ENCODE assay signal across 9 cellular contexts in genomic region chr2:50746526-50746925, GRCh38.
A peak's percentile ranks its signal among the peaks of the same experiment; 100 is the strongest.
DNase-seq lines count a peak whose midpoint lies in the region; ATAC-seq and TF ChIP-seq lines count a peak whose summit lies in the region.
"Had no signal": no experiment of that assay in that cellular context is flagged by ENCODE, and none has a peak within 500 bp of the region (broad histone marks: within the 10 kb centered on the region; RNA-seq: fewer than 3 reads in every experiment).

No MANE protein-coding gene starts in this region.

- DNase-seq in NCI-H82 (lab: John Stamatoyannopoulos, UW) (peak; percentile 73), NCI-H82 treated with DMSO at 0.1 percent for 48 hours (lab: John Stamatoyannopoulos, UW; ENCODE audit: unreplicated experiment) (no peak), kidney glomerular epithelial cell (lab: John Stamatoyannopoulos, UW) (peak; percentile 13), C1 segment of cervical spinal cord (lab: John Stamatoyannopoulos, UW) (no peak), natural killer cell (no peak)
- no peak for DNase-seq in effector memory CD8-positive, alpha-beta T cell

- H3K27me3 Mint-ChIP-seq in natural killer cell (ENCODE audit: low read depth in 2 of 2): no peaks in the 10 kb centered on the region
- H3K27me3 Mint-ChIP-seq in effector memory CD8-positive, alpha-beta T cell: no peaks in the 10 kb centered on the region

- no peak overlapping the region for H3K27ac Mint-ChIP-seq in natural killer cell
- H3K27ac Mint-ChIP-seq in effector memory CD8-positive, alpha-beta T cell: no peak overlapping the region

- peak; percentile 44 for ATAC-seq in HG02981 (IDR thresholded peaks at IDR 0.05; ENCODE audit: unreplicated experiment)
- ATAC-seq in SK-N-SH treated with all-trans-retinoic acid at 6 μM for 48 hours: peak; percentile 70; the same call in 2 of the 3 replicates
- no peak for ATAC-seq in natural killer cell
- ATAC-seq in effector memory CD8-positive, alpha-beta T cell (replicated peaks): no peak
- ATAC-seq: right cardiac atrium had no signal

- H3K4me3 Mint-ChIP-seq in natural killer cell: no peak overlapping the region
- no peak overlapping the region for H3K4me3 Mint-ChIP-seq in effector memory CD8-positive, alpha-beta T cell

- TF ChIP-seq CTCF in natural killer cell (IDR thresholded peaks at IDR 0.05): no peak

- no peaks in the 10 kb centered on the region for H3K36me3 Mint-ChIP-seq in natural killer cell
- no peaks in the 10 kb centered on the region for H3K36me3 Mint-ChIP-seq in effector memory CD8-positive, alpha-beta T cell (ENCODE audit: insufficient read depth)

- peaks cover 3 to 10% of the 10 kb centered on the region in 2 donors for H3K9me3 Mint-ChIP-seq in natural killer cell
- H3K9me3 Mint-ChIP-seq in effector memory CD8-positive, alpha-beta T cell: peaks cover 0 to 4% of the 10 kb centered on the region in 2 donors

- no peaks in the 10 kb centered on the region for H3K4me1 Mint-ChIP-seq in natural killer cell
- no peaks in the 10 kb centered on the region for H3K4me1 Mint-ChIP-seq in effector memory CD8-positive, alpha-beta T cell (ENCODE audit: low read depth in 2 of 2)

- intact Hi-C loops in natural killer cell (cut with micrococcal nuclease): no loop called here

TF ChIP-seq in SK-N-SH treated with all-trans-retinoic acid at 6 μM for 48 hours, 23 proteins besides CTCF, POLR2A, EP300 and RAD21:
- TF ChIP-seq ARNTL (CRISPR knock-in tag; IDR thresholded peaks at IDR 0.05; ENCODE audit: borderline replicate concordance, low read depth): no peak
- TF ChIP-seq, protein P1, sequence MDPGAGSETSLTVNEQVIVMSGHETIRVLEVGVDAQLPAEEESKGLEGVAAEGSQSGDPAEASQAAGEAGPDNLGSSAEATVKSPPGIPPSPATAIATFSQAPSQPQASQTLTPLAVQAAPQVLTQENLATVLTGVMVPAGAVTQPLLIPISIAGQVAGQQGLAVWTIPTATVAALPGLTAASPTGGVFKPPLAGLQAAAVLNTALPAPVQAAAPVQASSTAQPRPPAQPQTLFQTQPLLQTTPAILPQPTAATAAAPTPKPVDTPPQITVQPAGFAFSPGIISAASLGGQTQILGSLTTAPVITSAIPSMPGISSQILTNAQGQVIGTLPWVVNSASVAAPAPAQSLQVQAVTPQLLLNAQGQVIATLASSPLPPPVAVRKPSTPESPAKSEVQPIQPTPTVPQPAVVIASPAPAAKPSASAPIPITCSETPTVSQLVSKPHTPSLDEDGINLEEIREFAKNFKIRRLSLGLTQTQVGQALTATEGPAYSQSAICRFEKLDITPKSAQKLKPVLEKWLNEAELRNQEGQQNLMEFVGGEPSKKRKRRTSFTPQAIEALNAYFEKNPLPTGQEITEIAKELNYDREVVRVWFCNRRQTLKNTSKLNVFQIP (CRISPR knock-in tag; IDR thresholded peaks at IDR 0.05; ENCODE audit: borderline replicate concordance, low read depth): no peak
- no peak for TF ChIP-seq TSHZ2 (CRISPR knock-in tag; IDR thresholded peaks at IDR 0.05)
- TF ChIP-seq CREB5 (CRISPR knock-in tag; IDR thresholded peaks at IDR 0.05; ENCODE audit: low read depth): no peak
- no peak for TF ChIP-seq ZNF8 (CRISPR knock-in tag; IDR thresholded peaks at IDR 0.05)
- TF ChIP-seq TOX (CRISPR knock-in tag; IDR thresholded peaks at IDR 0.05; ENCODE audit: borderline replicate concordance): no peak
- TF ChIP-seq SNAI2 (CRISPR knock-in tag; IDR thresholded peaks at IDR 0.05): no peak
- no peak for TF ChIP-seq ZNF565 (CRISPR knock-in tag; conservative IDR thresholded peaks at IDR 0.05; ENCODE audit: low read depth)
- no peak for TF ChIP-seq ESRRG (CRISPR knock-in tag; IDR thresholded peaks at IDR 0.05)

Comparison
In these comparisons a context has a peak if more than half of its experiments do, and no peak if none do; other contexts are left out.
1. DNase-seq: peak in NCI-H82 (single experiment) and kidney glomerular epithelial cell (single experiment); none in NCI-H82 treated with DMSO at 0.1 percent for 48 hours (single experiment), C1 segment of cervical spinal cord (0 of 14), natural killer cell (single experiment) and effector memory CD8-positive, alpha-beta T cell (0 of 3).
2. ATAC-seq: peak in HG02981 (single experiment) and SK-N-SH treated with all-trans-retinoic acid at 6 μM for 48 hours (single experiment); none in natural killer cell (0 of 3) and effector memory CD8-positive, alpha-beta T cell (single experiment).